8 cellular contexts compared by ENCODE assay signal in genomic region chr13:52848455-52849190, GRCh38. TPM values are rescaled to one million over a fixed set of nuclear protein-coding genes. Genes with fewer than 3 reads are reported as not detected.
DNase-seq lines count a peak whose midpoint lies in the region; ATAC-seq and TF ChIP-seq lines count a peak whose summit lies in the region.

Gene PCDH8, minus strand, starts transcription at chr13:52848640. Its CDS starts 204 bp downstream, at chr13:52848436.

- peaks cover 53% of the 10 kb centered on the region for H3K4me1 Mint-ChIP-seq in neural crest cell

- TF ChIP-seq CTCF in neural crest cell (conservative IDR thresholded peaks at IDR 0.05) = no peak

- H3K27ac ChIP-seq in caudate nucleus (ENCODE audit: low read depth, low read length) = peak within 1 kb of the TSS; percentile 44

- no peak for ATAC-seq in HG02870 (IDR thresholded peaks at IDR 0.05; ENCODE audit: unreplicated experiment)
- no peak for ATAC-seq in GM19328 (IDR thresholded peaks at IDR 0.05; ENCODE audit: unreplicated experiment)

- H3K36me3 Mint-ChIP-seq in neural crest cell (ENCODE audit: low read depth) = peaks cover 5% of the 10 kb centered on the region

- DNase-seq in Daoy (ENCODE audit: low read depth) (peak; percentile 74), NCI-H2171 (lab: John Stamatoyannopoulos, UW) (peak; percentile 94), caudate nucleus (lab: John Stamatoyannopoulos, UW) (peak in 56 of 61 donors; percentile 15 to 92 (median 70)), neural crest cell (ENCODE audit: low read depth, low spot score) (peak; percentile 91), SKM-1 treated with dmso at 0.1 percent for 144 hours (lab: John Stamatoyannopoulos, UW; ENCODE audit: unreplicated experiment) (no peak), KBM-7 (no peak)

- H3K4me3 Mint-ChIP-seq in neural crest cell = peak within 1 kb of the TSS; percentile 89

- no peaks in the 10 kb centered on the region for H3K9me3 Mint-ChIP-seq in neural crest cell

- in situ Hi-C loops in KBM-7 (cut with MboI; ENCODE audit: low pct_unique_long_range_greater_than_20kb, low sequenced_read_pairs) = no loop called here

- H3K27me3 Mint-ChIP-seq in neural crest cell (ENCODE audit: low read depth) = peaks cover 64% of the 10 kb centered on the region

- peak within 1 kb of the TSS; percentile 54 for H3K27ac Mint-ChIP-seq in neural crest cell (ENCODE audit: unreplicated experiment)

RNA-seq across cellular contexts. Expression of gene PCDH8, which starts in this region (rescaled TPM):
- 1.3 TPM in 1 of 2 replicates, not detected in the other for total RNA-seq in Daoy (2014; rRNA removed; shearing (Covaris generic))
- total RNA-seq in neural crest cell = 13.7 and 14.6 TPM in 2 replicates

Comparison
In these comparisons a context has a peak if more than half of its experiments do, and no peak if none do; other contexts are left out.
1. DNase-seq: peak in Daoy (single experiment), NCI-H2171 (single experiment), caudate nucleus (56 of 61) and neural crest cell (single experiment); none in SKM-1 treated with dmso at 0.1 percent for 144 hours (single experiment) and KBM-7 (single experiment).